ENCODE assay signal across 17 cellular contexts in genomic region chr1:184291701-184292100, GRCh38.
"Had no signal": no experiment of that assay in that cellular context is flagged by ENCODE, and none has a peak within 500 bp of the region (broad histone marks: within the 10 kb centered on the region; RNA-seq: fewer than 3 reads in every experiment).

No MANE protein-coding gene starts in this region.

- H3K4me3 Mint-ChIP-seq: dendritic cell treated with granulocyte-macrophage colony-stimulating factor and Interleukin-4, amounts not matched to agents 40 ng/mL and 50 ng/mL, for 4 days; effector memory CD8-positive, alpha-beta T cell; naive thymus-derived CD4-positive, alpha-beta T cell; stimulated activated naive B cell treated with anti-CD40 and anti-IgM and Interleukin-4, amounts not matched to agents 10 μg/mL and 1 μg/mL and 100 μg/mL, for 72 hours; stimulated activated naive CD8-positive, alpha-beta T cell treated with anti-CD3 and anti-CD28 coated beads, Interleukin-15, amount 100 ng/mL, for 72 hours had no signal

- H3K27me3 Mint-ChIP-seq: dendritic cell treated with granulocyte-macrophage colony-stimulating factor and Interleukin-4, amounts not matched to agents 40 ng/mL and 50 ng/mL, for 4 days; stimulated activated naive B cell treated with anti-CD40 and anti-IgM and Interleukin-4, amounts not matched to agents 10 μg/mL and 1 μg/mL and 100 μg/mL, for 72 hours; stimulated activated naive CD8-positive, alpha-beta T cell treated with anti-CD3 and anti-CD28 coated beads, Interleukin-15, amount 100 ng/mL, for 72 hours had no signal

- H3K36me3 Mint-ChIP-seq: stimulated activated naive B cell treated with anti-CD40 and anti-IgM and Interleukin-4, amounts not matched to agents 10 μg/mL and 1 μg/mL and 100 μg/mL, for 72 hours had no signal

- H3K4me1 Mint-ChIP-seq: stimulated activated naive CD8-positive, alpha-beta T cell treated with anti-CD3 and anti-CD28 coated beads, Interleukin-15, amount 100 ng/mL, for 72 hours had no signal

- H3K27ac Mint-ChIP-seq: dendritic cell treated with granulocyte-macrophage colony-stimulating factor and Interleukin-4, amounts not matched to agents 40 ng/mL and 50 ng/mL, for 4 days; effector memory CD8-positive, alpha-beta T cell; naive thymus-derived CD4-positive, alpha-beta T cell; stimulated activated naive B cell treated with anti-CD40 and anti-IgM and Interleukin-4, amounts not matched to agents 10 μg/mL and 1 μg/mL and 100 μg/mL, for 72 hours; stimulated activated naive CD8-positive, alpha-beta T cell treated with anti-CD3 and anti-CD28 coated beads, Interleukin-15, amount 100 ng/mL, for 72 hours had no signal

- DNase-seq: effector memory CD8-positive, alpha-beta T cell; foreskin keratinocyte; kidney glomerular epithelial cell; mesendoderm; naive thymus-derived CD4-positive, alpha-beta T cell; posterior cingulate gyrus; stimulated activated CD4-positive, alpha-beta T cell treated with anti-CD3 and anti-CD28 coated beads, Interleukin-2, amount 100 ng/mL, for 24 hours; stimulated activated CD4-positive, alpha-beta T cell treated with anti-CD3 and anti-CD28 coated beads, Interleukin-4, amount 100 ng/mL, for 4 hours; stimulated activated naive B cell treated with anti-CD40 and anti-IgM and Interleukin-4, amounts not matched to agents 10 μg/mL and 1 μg/mL and 100 μg/mL, for 72 hours; stimulated activated naive CD8-positive, alpha-beta T cell treated with anti-CD3 and anti-CD28 coated beads, Interleukin-15, amount 100 ng/mL, for 72 hours; transverse colon had no signal

- H3K4me1 ChIP-seq: foreskin keratinocyte had no signal

- H3K4me3 ChIP-seq: esophagus muscularis mucosa, skin epidermis, thoracic aorta, transverse colon had no signal

- H3K27me3 ChIP-seq: esophagus muscularis mucosa, transverse colon had no signal

- H3K36me3 ChIP-seq: esophagus muscularis mucosa, thoracic aorta, transverse colon had no signal

- H3K27ac ChIP-seq: epithelial cell of prostate, esophagus muscularis mucosa, foreskin keratinocyte, skin epidermis, thoracic aorta, transverse colon had no signal

- H3K9me3 Mint-ChIP-seq: dendritic cell treated with granulocyte-macrophage colony-stimulating factor and Interleukin-4, amounts not matched to agents 40 ng/mL and 50 ng/mL, for 4 days had no signal

- ATAC-seq: effector memory CD8-positive, alpha-beta T cell; foreskin keratinocyte; naive thymus-derived CD4-positive, alpha-beta T cell; sciatic nerve; stimulated activated naive B cell treated with anti-CD40 and anti-IgM and Interleukin-4, amounts not matched to agents 10 μg/mL and 1 μg/mL and 100 μg/mL, for 72 hours; stimulated activated naive CD8-positive, alpha-beta T cell treated with anti-CD3 and anti-CD28 coated beads, Interleukin-15, amount 100 ng/mL, for 72 hours had no signal

- H3K9me3 ChIP-seq: esophagus muscularis mucosa, thoracic aorta, transverse colon had no signal
